ENCODE assay signal across 1 cellular context in genomic region chr14:23121401-23121800, GRCh38.
TF ChIP-seq lines count a peak whose summit lies in the region.

No MANE protein-coding gene starts in this region.

TF ChIP-seq in endothelial cell of umbilical vein, 7 proteins besides CTCF, POLR2A, EP300 and RAD21 (continued from another document):
- TF ChIP-seq GATA2 (IDR thresholded peaks at IDR 0.05; ENCODE audit: insufficient read depth, insufficient read length, low read depth, low read length) (peak; percentile 83), JUN (IDR thresholded peaks at IDR 0.05; ENCODE audit: borderline replicate concordance, insufficient read depth, insufficient read length, low read depth) (no peak), FOS (IDR thresholded peaks at IDR 0.05; ENCODE audit: borderline replicate concordance, insufficient read depth, low read length) (peak; percentile 42)
